8 cellular contexts compared by ENCODE assay signal in the genomic region with DNA sequence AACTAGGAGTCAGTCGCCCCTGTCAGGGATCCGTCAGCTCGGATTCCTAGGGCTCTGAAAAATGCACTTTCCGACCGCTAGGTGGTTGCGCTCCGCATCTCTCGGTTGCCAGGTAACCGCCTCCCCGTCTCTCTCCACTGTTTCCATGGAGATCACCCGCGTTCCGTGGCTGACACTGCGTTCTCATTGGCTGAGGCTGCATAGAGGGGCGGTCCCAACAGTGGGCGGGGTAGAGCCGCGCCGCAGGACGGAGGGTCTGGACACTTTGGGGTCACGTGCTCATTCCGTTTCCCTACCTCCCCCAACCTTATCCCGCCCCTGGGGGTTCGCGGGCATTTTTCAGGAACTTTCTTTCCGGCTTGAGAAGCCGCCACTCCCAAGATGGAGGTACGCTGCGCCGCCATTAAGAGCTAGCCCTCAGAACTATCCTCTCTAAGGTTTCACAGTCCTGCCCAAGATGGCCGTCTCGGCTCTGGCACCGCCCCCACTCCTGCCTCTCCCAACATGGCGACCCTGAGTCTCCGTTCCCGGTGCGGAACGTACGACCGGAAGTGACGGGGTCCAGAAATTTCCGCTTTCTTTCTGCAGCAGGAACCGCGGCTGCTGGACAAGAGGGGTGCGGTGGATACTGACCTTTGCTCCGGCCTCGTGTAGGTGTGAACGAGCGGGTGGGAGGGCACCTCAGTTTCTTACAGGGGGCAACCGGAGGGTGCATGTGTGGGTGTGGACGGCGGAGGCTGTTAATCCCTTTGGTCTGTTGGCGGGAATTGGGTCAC. TPM values are rescaled to one million over a fixed set of nuclear protein-coding genes. Genes with fewer than 3 reads are reported as not detected.
DNase-seq lines count a peak whose midpoint lies in the region; ATAC-seq, FAIRE-seq and TF ChIP-seq lines count a peak whose summit lies in the region.

TSS of gene ODAD3 (minus strand) at position 65 of the 776 bp plus-strand sequence. CDS start 105 bp downstream, outside the sequence.
TSS of gene PRKCSH (plus strand) at position 579 of the 776 bp plus-strand sequence. CDS start 483 bp downstream, outside the sequence.

- H3K9me3 ChIP-seq in BLaER1 treated with 17β-estradiol and CSF1 and Interleukin-3, amounts not matched to agents 10 nM and 100 nM (replicated peaks in 1 of 11), result no peaks in the 10 kb centered on the region

- peaks cover 22 to 42% (median 29%) of the 10 kb centered on the region in 10 experiments for H3K4me1 ChIP-seq in BLaER1 treated with 17β-estradiol and CSF1 and Interleukin-3, amounts not matched to agents 10 nM and 100 nM

- DNase-seq in GM19239 (ENCODE audit: insufficient read length, low spot score), result peak; percentile 92
- DNase-seq in NCI-H524 (lab: John Stamatoyannopoulos, UW), result peak; percentile 100
- DNase-seq in activated CD4-positive, alpha-beta T cell treated with anti-CD3 and anti-CD28 coated beads for 48 hours, result peak; percentile 100
- DNase-seq in coronary artery (ENCODE audit: low spot score), result peak; percentile 100
- peak; percentile 98 to 99 for DNase-seq in left colon
- DNase-seq in stimulated activated CD4-positive, alpha-beta T cell treated with anti-CD3 and anti-CD28 coated beads, Interleukin-1b, Interleukin-23, amount 100 ng/mL, for 48 hours, result peak; percentile 100

- peaks cover 0 to 5% (median 0%) of the 10 kb centered on the region in 11 experiments; a peak in 1 of 22 replicates for H3K27me3 ChIP-seq in BLaER1 treated with 17β-estradiol and CSF1 and Interleukin-3, amounts not matched to agents 10 nM and 100 nM

- TF ChIP-seq CTCF in coronary artery (IDR thresholded peaks at IDR 0.05), result peak; percentile 87

- intact Hi-C loops in left colon (cut with DNase I, micrococcal nuclease), result no loop called here

- peak within 1 kb of the TSS; percentile 29 to 87 (median 82); a peak in 21 of 22 replicates for H3K27ac ChIP-seq in BLaER1 treated with 17β-estradiol and CSF1 and Interleukin-3, amounts not matched to agents 10 nM and 100 nM
- H3K27ac ChIP-seq in coronary artery, result peak within 1 kb of the TSS; percentile 58 to 86

- H4K20me1 ChIP-seq in BLaER1 treated with 17β-estradiol and CSF1 and Interleukin-3, amounts not matched to agents 10 nM and 100 nM, result no peaks in the 10 kb centered on the region; a peak in 2 of 22 replicates

- peak within 1 kb of the TSS; percentile 74 to 90 (median 84) for H3K9ac ChIP-seq in BLaER1 treated with 17β-estradiol and CSF1 and Interleukin-3, amounts not matched to agents 10 nM and 100 nM

- peak; percentile 99 for FAIRE-seq in GM19239 (lab: Jason Lieb, UNC)

- H3K4me3 ChIP-seq in BLaER1 treated with 17β-estradiol and CSF1 and Interleukin-3, amounts not matched to agents 10 nM and 100 nM, result peak within 1 kb of the TSS; percentile 66 to 95 (median 86)
- peak within 1 kb of the TSS; percentile 84 for H3K4me3 ChIP-seq in coronary artery

- H3K4me2 ChIP-seq in BLaER1 treated with 17β-estradiol and CSF1 and Interleukin-3, amounts not matched to agents 10 nM and 100 nM, result peak within 1 kb of the TSS; percentile 93 to 100 (median 96)

- ATAC-seq in HG03457 (IDR thresholded peaks at IDR 0.05; ENCODE audit: unreplicated experiment) (peak; percentile 79), left colon (peak; percentile 93)

- H3K36me3 ChIP-seq in BLaER1 treated with 17β-estradiol and CSF1 and Interleukin-3, amounts not matched to agents 10 nM and 100 nM, result peaks cover 31 to 43% (median 40%) of the 10 kb centered on the region in 11 experiments

RNA-seq across cellular contexts. Expression of gene ODAD3, which starts in this region (rescaled TPM):
- under 1 TPM in 1 of 2 donors, not detected in 1; 0.42 TPM for total RNA-seq in left colon

RNA-seq across cellular contexts. Expression of gene PRKCSH, which starts in this region (rescaled TPM):
- 100 to 1,000 TPM; 301 to 320 TPM for total RNA-seq in left colon

Comparison
In these comparisons a context has a peak if more than half of its experiments do, and no peak if none do; other contexts are left out.
1. Peak in every context shown above with its lines: DNase-seq, ATAC-seq, H3K4me3 ChIP-seq and H3K27ac ChIP-seq.